In genomic region chrX:11890843-11891514, GRCh38 we compare ENCODE assay signal across 12 cellular contexts.
DNase-seq lines count a peak whose midpoint lies in the region; ATAC-seq, FAIRE-seq and TF ChIP-seq lines count a peak whose summit lies in the region.
"Had no signal": no experiment of that assay in that cellular context is flagged by ENCODE, and none has a peak within 500 bp of the region (broad histone marks: within the 10 kb centered on the region; RNA-seq: fewer than 3 reads in every experiment).

No MANE protein-coding gene starts in this region.

- intact Hi-C loops in prostate gland (cut with DNase I), result no loop called here

- no peak for TF ChIP-seq POLR2A in gastroesophageal sphincter (IDR thresholded peaks at IDR 0.05)
- TF ChIP-seq POLR2A in prostate gland (IDR thresholded peaks at IDR 0.05), result no peak

- FAIRE-seq in GM19239 (lab: Jason Lieb, UNC), result no peak

- TF ChIP-seq EP300 in gastroesophageal sphincter (IDR thresholded peaks at IDR 0.05), result no peak

- TF ChIP-seq CTCF in gastroesophageal sphincter (IDR thresholded peaks at IDR 0.05) (no peak), prostate gland (IDR thresholded peaks at IDR 0.05) (no peak)

- H3K36me3 ChIP-seq in gastroesophageal sphincter, result no peaks in the 10 kb centered on the region
- H3K36me3 ChIP-seq in prostate gland, result no peaks in the 10 kb centered on the region

- H3K27ac ChIP-seq in gastroesophageal sphincter, result no peak overlapping the region
- no peak overlapping the region for H3K27ac ChIP-seq in prostate gland

- H3K4me3 ChIP-seq in gastroesophageal sphincter (no peak overlapping the region), prostate gland (no peak overlapping the region)

- no peaks in the 10 kb centered on the region for H3K27me3 ChIP-seq in gastroesophageal sphincter
- no peaks in the 10 kb centered on the region for H3K27me3 ChIP-seq in prostate gland (replicated peaks; ENCODE audit: insufficient read depth)

- peak; percentile 86 for DNase-seq in LHCN-M2 (ENCODE audit: low read depth)
- peak; percentile 16 for DNase-seq in RPMI7951 (ENCODE audit: low read depth)
- DNase-seq in prostate gland (ENCODE audit: low spot score), result peak; percentile 24
- DNase-seq in GM19239 (ENCODE audit: insufficient read length, low spot score), result no peak
- DNase-seq in UCSD-AML1 (lab: John Stamatoyannopoulos, UW; ENCODE audit: unreplicated experiment), result no peak
- no peak for DNase-seq in DMS153 (lab: John Stamatoyannopoulos, UW)
- DNase-seq: midbrain, NCI-H187 treated with DMSO at 0.1 percent for 48 hours, T-cell had no signal

- ATAC-seq in gastroesophageal sphincter, result peak; percentile 78
- ATAC-seq in HG02884 (IDR thresholded peaks at IDR 0.05; ENCODE audit: unreplicated experiment), result no peak
- ATAC-seq: HCT116, T-cell had no signal

- 41% methylated on average over 4 of the region's 6 CpGs; no CpG with 5 or more reads in 1 of the 2 donors for WGBS in gastroesophageal sphincter (ENCODE audit: low coverage in 1 of 2), 2 donors
- WGBS in prostate gland, result 23% methylated on average over 5 of the region's 6 CpGs

- no peaks in the 10 kb centered on the region for H3K4me1 ChIP-seq in gastroesophageal sphincter
- no peaks in the 10 kb centered on the region for H3K4me1 ChIP-seq in prostate gland (replicated peaks)

- no peaks in the 10 kb centered on the region for H3K9me3 ChIP-seq in gastroesophageal sphincter
- no peaks in the 10 kb centered on the region for H3K9me3 ChIP-seq in prostate gland

Comparison
In these comparisons a context has a peak if more than half of its experiments do, and no peak if none do; other contexts are left out.
1. DNase-seq: peak in LHCN-M2 (single experiment), RPMI7951 (single experiment) and prostate gland (single experiment); none in GM19239 (single experiment), UCSD-AML1 (single experiment) and DMS153 (single experiment).